26 cellular contexts compared by ENCODE assay signal in the genomic region with DNA sequence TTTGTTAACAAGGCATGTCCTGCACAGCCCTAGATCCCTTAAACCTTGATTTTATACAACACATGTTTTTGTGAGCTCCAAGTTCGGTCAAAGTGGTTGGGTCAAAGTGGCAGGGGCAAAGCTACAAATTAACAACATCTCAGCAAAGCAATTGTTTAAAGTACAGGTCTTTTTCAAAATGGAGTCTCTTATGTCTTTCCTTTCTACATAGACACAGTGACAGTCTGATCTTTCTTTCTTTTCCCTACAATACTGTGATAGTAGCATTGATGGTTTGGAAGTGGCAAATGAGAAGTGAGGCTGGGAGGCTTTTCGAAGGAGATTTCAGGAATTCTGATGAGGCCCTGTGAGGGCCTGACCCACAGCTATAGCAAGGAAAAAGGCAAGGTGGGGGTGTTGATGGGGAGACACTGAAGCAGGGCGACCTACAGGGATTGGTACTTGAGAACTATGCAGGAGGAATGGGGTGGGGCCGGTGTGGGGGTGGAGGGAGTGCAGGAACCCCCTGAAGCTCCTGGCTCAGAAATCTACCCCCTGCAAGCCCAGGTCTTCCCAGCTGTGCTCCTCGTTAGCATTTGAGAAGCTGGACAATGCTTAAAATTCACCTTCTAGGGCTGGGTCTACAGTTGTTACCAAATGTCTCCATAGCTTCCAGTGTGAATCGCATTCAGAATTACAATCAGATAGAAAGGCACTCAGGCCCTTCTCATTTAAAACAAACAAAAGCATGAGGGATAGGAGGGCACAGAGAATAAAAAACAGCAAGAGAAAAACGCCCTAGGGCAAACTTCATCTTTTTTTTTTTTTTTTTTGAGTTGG.
DNase-seq lines count a peak whose midpoint lies in the region; TF ChIP-seq lines count a peak whose summit lies in the region.
"Had no signal": no experiment of that assay in that cellular context is flagged by ENCODE, and none has a peak within 500 bp of the region (broad histone marks: within the 10 kb centered on the region; RNA-seq: fewer than 3 reads in every experiment).

No MANE protein-coding gene starts in this region.

- 6% methylated on average over 6 of the region's 7 CpGs for WGBS in HUES64
- WGBS in endodermal cell (ENCODE audit: insufficient coverage in 1 of 2, insufficient read length in 1 of 2), 2 experiments = 27 to 37% methylated on average over 4 to 7 of the region's 7 CpGs
- 57% methylated on average over 6 of the region's 7 CpGs for WGBS in mesenchymal stem cell

- H3K9me3 Mint-ChIP-seq in Caco-2 (ENCODE audit: unreplicated experiment) = no peaks in the 10 kb centered on the region
- no peaks in the 10 kb centered on the region for H3K9me3 Mint-ChIP-seq in endodermal cell
- H3K9me3 Mint-ChIP-seq in glutamatergic neuron (ENCODE audit: unreplicated experiment) = peaks cover 2% of the 10 kb centered on the region
- H3K9me3 Mint-ChIP-seq: memory B cell; T-helper 2 cell treated with Interferon-gamma antibody and Interleukin-4, amounts not matched to agents 5 μg/mL and 100 μg/mL, for 36 hours had no signal

- TF ChIP-seq CTCF in Caco-2 (IDR thresholded peaks at IDR 0.05; ENCODE audit: insufficient read depth in 1 of 2, low read depth in 1 of 2, low read length in 1 of 2, severe bottlenecking in 1 of 2, unreplicated experiment in 1 of 2) (no peak), endodermal cell (conservative IDR thresholded peaks at IDR 0.05) (no peak), Peyer's patch (IDR thresholded peaks at IDR 0.05) (no peak), glutamatergic neuron (IDR thresholded peaks at IDR 0.05; ENCODE audit: partially characterized antibody, unreplicated experiment) (no peak)

- no peaks in the 10 kb centered on the region for H3K36me3 Mint-ChIP-seq in Caco-2 (ENCODE audit: insufficient read depth, unreplicated experiment)
- peaks cover 33% of the 10 kb centered on the region for H3K36me3 Mint-ChIP-seq in endodermal cell (ENCODE audit: low read depth)
- no peaks in the 10 kb centered on the region for H3K36me3 Mint-ChIP-seq in glutamatergic neuron (ENCODE audit: unreplicated experiment)
- H3K36me3 Mint-ChIP-seq: memory B cell had no signal

- H2BK15ac ChIP-seq in mesenchymal stem cell (ENCODE audit: low read depth, poor library complexity, severe bottlenecking) = no peak overlapping the region

- POLR2A ChIA-PET in Caco-2 (lab: Charles Lee) = no interaction called here

- no peak overlapping the region for H3K18ac ChIP-seq in mesenchymal stem cell (ENCODE audit: low read depth in 1 of 2, low read length in 2 of 2)

- H3K4me3 Mint-ChIP-seq in Caco-2 (ENCODE audit: unreplicated experiment) = no peak overlapping the region
- H3K4me3 Mint-ChIP-seq in endodermal cell = peak overlapping the region; percentile 31
- H3K4me3 Mint-ChIP-seq in glutamatergic neuron (ENCODE audit: unreplicated experiment) = no peak overlapping the region
- H3K4me3 Mint-ChIP-seq: activated CD4-positive, alpha-beta T cell treated with anti-CD3 and anti-CD28 coated beads for 36 hours; activated CD8-positive, alpha-beta T cell treated with anti-CD3 and anti-CD28 coated beads, Interleukin-2, amount 10 ng/mL, durations not matched to agents 7 days and 5 days; memory B cell; T-helper 2 cell treated with Interferon-gamma antibody and Interleukin-4, amounts not matched to agents 5 μg/mL and 100 μg/mL, for 36 hours had no signal

- H3K9me3 ChIP-seq in Caco-2 (no peaks in the 10 kb centered on the region), HUES64 (ENCODE audit: insufficient read depth, low read depth, low read length) (no peaks in the 10 kb centered on the region), endodermal cell (ENCODE audit: control insufficient read depth, low read length) (no peaks in the 10 kb centered on the region), mesenchymal stem cell (ENCODE audit: control insufficient read depth, low read length) (no peaks in the 10 kb centered on the region), Peyer's patch (no peaks in the 10 kb centered on the region)
- H3K9me3 ChIP-seq: gastroesophageal sphincter, psoas muscle, testis had no signal

- peak overlapping the region; percentile 49 for H4K8ac ChIP-seq in mesenchymal stem cell (ENCODE audit: low read length)

- H3K36me3 ChIP-seq in Caco-2 (ENCODE audit: control insufficient read depth, insufficient read depth, low read length) (no peaks in the 10 kb centered on the region), HUES64 (ENCODE audit: insufficient read depth, low read length) (no peaks in the 10 kb centered on the region), endodermal cell (ENCODE audit: control insufficient read depth, insufficient read depth, low read length) (peaks cover 54% of the 10 kb centered on the region), mesenchymal stem cell (ENCODE audit: control insufficient read depth in 1 of 2, insufficient read depth in 2 of 2, low read depth in 1 of 2, low read length in 2 of 2) (no peaks in the 10 kb centered on the region), Peyer's patch (no peaks in the 10 kb centered on the region)
- H3K36me3 ChIP-seq: gastroesophageal sphincter had no signal

- H3K9ac ChIP-seq in HUES64 (ENCODE audit: low read depth, low read length) = no peak overlapping the region
- no peak overlapping the region for H3K9ac ChIP-seq in endodermal cell (ENCODE audit: extremely low read depth, low read length, poor library complexity, severe bottlenecking)
- no peak overlapping the region for H3K9ac ChIP-seq in mesenchymal stem cell (ENCODE audit: low read length)

- H3K27ac ChIP-seq in HUES64 (ENCODE audit: low read depth, low read length) = peak overlapping the region; percentile 83
- H3K27ac ChIP-seq in endodermal cell (ENCODE audit: low read depth, low read length) = no peak overlapping the region
- no peak overlapping the region for H3K27ac ChIP-seq in mesenchymal stem cell (ENCODE audit: low read length, poor library complexity, severe bottlenecking)
- H3K27ac ChIP-seq in Peyer's patch = no peak overlapping the region
- H3K27ac ChIP-seq: gastroesophageal sphincter, psoas muscle, testis had no signal

- H2AK5ac ChIP-seq in mesenchymal stem cell (ENCODE audit: low read length, severe bottlenecking) = no peak overlapping the region

- no peaks in the 10 kb centered on the region for H3K79me1 ChIP-seq in mesenchymal stem cell (replicated peaks; ENCODE audit: low read length, poor library complexity, severe bottlenecking)

- H3K14ac ChIP-seq in mesenchymal stem cell (ENCODE audit: low read length in 2 of 2) = no peak overlapping the region

- peak overlapping the region; percentile 61 for H4K91ac ChIP-seq in mesenchymal stem cell (ENCODE audit: low read length)

- H2BK120ac ChIP-seq in mesenchymal stem cell (ENCODE audit: low read depth, low read length) = no peak overlapping the region

- H3K4ac ChIP-seq in mesenchymal stem cell (ENCODE audit: low read depth in 1 of 2, low read length in 2 of 2) = no peak overlapping the region

- TF ChIP-seq POLR2A in Peyer's patch (IDR thresholded peaks at IDR 0.05) = no peak

- H3K4me1 Mint-ChIP-seq in Caco-2 (ENCODE audit: low read depth, unreplicated experiment) (peaks cover 24% of the 10 kb centered on the region), endodermal cell (peaks cover 49% of the 10 kb centered on the region), glutamatergic neuron (ENCODE audit: low read depth, unreplicated experiment) (peaks cover 1% of the 10 kb centered on the region)
- H3K4me1 Mint-ChIP-seq: memory B cell had no signal

- H3K4me3 ChIP-seq in Caco-2 (ENCODE audit: low read depth, low read length) = no peak overlapping the region
- H3K4me3 ChIP-seq in HUES64 (ENCODE audit: low read length) = no peak overlapping the region
- peak overlapping the region; percentile 45 for H3K4me3 ChIP-seq in endodermal cell (ENCODE audit: low read length)
- H3K4me3 ChIP-seq in mesenchymal stem cell (ENCODE audit: insufficient read depth in 1 of 2, low read depth in 1 of 2, low read length in 2 of 2) = no peak overlapping the region
- no peak overlapping the region for H3K4me3 ChIP-seq in Peyer's patch
- H3K4me3 ChIP-seq: gastroesophageal sphincter, psoas muscle, testis had no signal

- no peaks in the 10 kb centered on the region for H3K27me3 ChIP-seq in Caco-2 (replicated peaks; ENCODE audit: control insufficient read depth, insufficient read depth, low read length)
- H3K27me3 ChIP-seq in HUES64 (ENCODE audit: insufficient read depth, low read length) = no peaks in the 10 kb centered on the region
- no peaks in the 10 kb centered on the region for H3K27me3 ChIP-seq in endodermal cell (ENCODE audit: control insufficient read depth, insufficient read depth, low read length, poor library complexity, severe bottlenecking)
- no peaks in the 10 kb centered on the region for H3K27me3 ChIP-seq in mesenchymal stem cell (ENCODE audit: control insufficient read depth in 1 of 2, insufficient read depth in 1 of 2, low read length in 2 of 2)
- H3K27me3 ChIP-seq in Peyer's patch = no peaks in the 10 kb centered on the region
- H3K27me3 ChIP-seq: gastroesophageal sphincter, testis had no signal

- H2BK12ac ChIP-seq in mesenchymal stem cell (ENCODE audit: low read length in 2 of 2) = no peak overlapping the region

- DNase-seq in Caco-2 (no peak), endodermal cell (peak; percentile 91), mesenchymal stem cell (no peak), SK-N-DZ (ENCODE audit: low spot score) (no peak), Peyer's patch (no peak), DMS 273 treated with DMSO at 0.1 percent for 48 hours (lab: John Stamatoyannopoulos, UW) (no peak), glutamatergic neuron (no peak)
- DNase-seq: 8988T; activated CD4-positive, alpha-beta T cell treated with anti-CD3 and anti-CD28 coated beads for 36 hours; activated CD8-positive, alpha-beta T cell treated with anti-CD3 and anti-CD28 coated beads, Interleukin-2, amount 10 ng/mL, durations not matched to agents 7 days and 5 days; activated gamma-delta T cell treated with Interleukin-2 at 50 U/mL for 16 hours; EL; GOT3; hypothalamus; KG1; left cardiac atrium; MM.1S; NCI-H1417; NCI-H446 treated with DMSO at 0.1 percent for 48 hours; psoas muscle; stimulated activated naive CD4-positive, alpha-beta T cell treated with Interleukin-2 at 50 U/mL for 16 hours; testis had no signal

- intact Hi-C loops in Caco-2 (cut with micrococcal nuclease; ENCODE audit: unreplicated experiment) = no loop called here

- H3K4me2 ChIP-seq in mesenchymal stem cell (ENCODE audit: low read length, poor library complexity, severe bottlenecking) = no peak overlapping the region

- H3K27me3 Mint-ChIP-seq in Caco-2 (ENCODE audit: insufficient read depth, unreplicated experiment) (no peaks in the 10 kb centered on the region), endodermal cell (ENCODE audit: insufficient read depth) (no peaks in the 10 kb centered on the region), glutamatergic neuron (ENCODE audit: unreplicated experiment) (no peaks in the 10 kb centered on the region)

- no peak overlapping the region for H2AFZ ChIP-seq in mesenchymal stem cell (ENCODE audit: low read depth, low read length)

- H2BK5ac ChIP-seq in mesenchymal stem cell (ENCODE audit: low read depth, low read length, poor library complexity, severe bottlenecking) = no peak overlapping the region

- no peak overlapping the region for H3K23ac ChIP-seq in mesenchymal stem cell (ENCODE audit: low read length in 2 of 2)

- H3K27ac Mint-ChIP-seq in Caco-2 (ENCODE audit: unreplicated experiment) = peak overlapping the region; percentile 63
- peak overlapping the region; percentile 88 for H3K27ac Mint-ChIP-seq in endodermal cell
- H3K27ac Mint-ChIP-seq in glutamatergic neuron (ENCODE audit: unreplicated experiment) = no peak overlapping the region
- H3K27ac Mint-ChIP-seq: activated CD4-positive, alpha-beta T cell treated with anti-CD3 and anti-CD28 coated beads for 36 hours; activated CD8-positive, alpha-beta T cell treated with anti-CD3 and anti-CD28 coated beads, Interleukin-2, amount 10 ng/mL, durations not matched to agents 7 days and 5 days; memory B cell; T-helper 2 cell treated with Interferon-gamma antibody and Interleukin-4, amounts not matched to agents 5 μg/mL and 100 μg/mL, for 36 hours had no signal

- BruUV-seq in Caco-2 (replicated peaks; lab: Mats Ljungman, UMichigan) = no TSS peak

- peaks cover 29% of the 10 kb centered on the region for H3K4me1 ChIP-seq in Caco-2
- H3K4me1 ChIP-seq in HUES64 (ENCODE audit: insufficient read depth, low read length) = peaks cover 51% of the 10 kb centered on the region
- peaks cover 4% of the 10 kb centered on the region for H3K4me1 ChIP-seq in endodermal cell (ENCODE audit: control insufficient read depth, insufficient read depth, low read length)
- H3K4me1 ChIP-seq in mesenchymal stem cell (ENCODE audit: control insufficient read depth, insufficient read depth, low read depth, low read length) = peaks cover 4% of the 10 kb centered on the region
- H3K4me1 ChIP-seq in Peyer's patch = no peaks in the 10 kb centered on the region
- H3K4me1 ChIP-seq: gastroesophageal sphincter, psoas muscle, testis had no signal

- CTCF ChIA-PET in Caco-2 (lab: Charles Lee) = interaction anchor here (0.6 to 0.7 kb wide), 2 partner anchors 26 to 57 kb away, joined by 4 to 8 read pairs; no protein-coding TSS in a partner anchor
